ENCODE assay signal across 23 cellular contexts in genomic region chr1:81758213-81758612, GRCh38. TPM values are rescaled to one million over a fixed set of nuclear protein-coding genes. Genes with fewer than 3 reads are reported as not detected.
DNase-seq lines count a peak whose midpoint lies in the region; FAIRE-seq and TF ChIP-seq lines count a peak whose summit lies in the region.
"Had no signal": no experiment of that assay in that cellular context is flagged by ENCODE, and none has a peak within 500 bp of the region (broad histone marks: within the 10 kb centered on the region; RNA-seq: fewer than 3 reads in every experiment).

No MANE protein-coding gene starts in this region.

- no peak for TF ChIP-seq POLR2A in lower leg skin (IDR thresholded peaks at IDR 0.05)

- no peak overlapping the region for H3K4me2 ChIP-seq in GM23248 (ENCODE audit: unreplicated experiment)
- H3K4me2 ChIP-seq: GM23338, KMS-11 had no signal

- peak overlapping the region; percentile 21 for H3K4me3 ChIP-seq in adipocyte (ENCODE audit: low read length)
- no peak overlapping the region for H3K4me3 ChIP-seq in fibroblast of mammary gland (ENCODE audit: control insufficient read depth, low read depth, low read length)
- no peak overlapping the region for H3K4me3 ChIP-seq in GM23248
- H3K4me3 ChIP-seq in kidney (ENCODE audit: low read length in 2 of 2): no peak overlapping the region
- no peak overlapping the region for H3K4me3 ChIP-seq in lower leg skin (ENCODE audit: low read depth, poor library complexity, severe bottlenecking)
- H3K4me3 ChIP-seq: GM23338 had no signal

- H3K27me3 ChIP-seq in adipocyte (replicated peaks; ENCODE audit: control insufficient read depth, insufficient read depth, low read length): no peaks in the 10 kb centered on the region
- H3K27me3 ChIP-seq in GM23248 (replicated peaks; ENCODE audit: insufficient read depth): no peaks in the 10 kb centered on the region

- H3K27me3 Mint-ChIP-seq in nephron (ENCODE audit: low read depth): no peaks in the 10 kb centered on the region
- H3K27me3 Mint-ChIP-seq: CD8-positive, alpha-beta memory T cell had no signal

- H3K9me3 Mint-ChIP-seq in nephron: no peaks in the 10 kb centered on the region
- H3K9me3 Mint-ChIP-seq: GM23338 had no signal

- H3K27ac ChIP-seq in GM23248 (no peak overlapping the region), kidney (ENCODE audit: low read depth in 2 of 2, low read length in 2 of 2) (no peak overlapping the region)
- H3K27ac ChIP-seq: C4-2B, KMS-11 had no signal

- no peaks in the 10 kb centered on the region for H3K9me3 ChIP-seq in adipocyte (ENCODE audit: control insufficient read depth, low read length)
- H3K9me3 ChIP-seq in GM23248 (ENCODE audit: low read depth): no peaks in the 10 kb centered on the region
- H3K9me3 ChIP-seq in kidney (ENCODE audit: control insufficient read depth in 1 of 2, low read length in 2 of 2): no peaks in the 10 kb centered on the region

- peak overlapping the region in 2 of 3 experiments; percentile 35 to 88 for H3K27ac Mint-ChIP-seq in nephron
- H3K27ac Mint-ChIP-seq: CD8-positive, alpha-beta memory T cell; GM23338 had no signal

- no peaks in the 10 kb centered on the region for H3K36me3 ChIP-seq in adipocyte (ENCODE audit: control insufficient read depth, insufficient read depth, low read length, severe bottlenecking)
- no peaks in the 10 kb centered on the region for H3K36me3 ChIP-seq in GM23248 (ENCODE audit: low read depth)
- no peaks in the 10 kb centered on the region for H3K36me3 ChIP-seq in kidney (ENCODE audit: control insufficient read depth in 1 of 2, insufficient read depth in 2 of 2, low read length in 2 of 2)

- DNase-seq in NCI-H226 (peak; percentile 12), adipocyte (ENCODE audit: low read depth) (no peak), fibroblast of mammary gland (ENCODE audit: low read depth) (peak; percentile 15), GM23248 (no peak), kidney (no peak), lower leg skin (ENCODE audit: low spot score in 2 of 2) (no peak), NAMALWA (ENCODE audit: low spot score) (no peak)
- DNase-seq: Calu3; CD8-positive, alpha-beta memory T cell; DMS153; HCEC 1CT; MV-4-11; NCI-H1694 treated with DMSO at 0.1 percent for 48 hours; NCI-H2107; NCI-H526; Right ventricle myocardium superior had no signal

- TF ChIP-seq CTCF in fibroblast of mammary gland (conservative IDR thresholded peaks at IDR 0.05; ENCODE audit: control insufficient read depth, insufficient read depth, low read depth, low read length): no peak
- TF ChIP-seq CTCF in nephron (IDR thresholded peaks at IDR 0.05; ENCODE audit: unreplicated experiment in 3 of 3): no peak
- no peak for TF ChIP-seq CTCF in kidney (IDR thresholded peaks at IDR 0.05; ENCODE audit: borderline replicate concordance, extremely low read depth, insufficient read depth)
- TF ChIP-seq CTCF in lower leg skin (IDR thresholded peaks at IDR 0.05): no peak

- H3K4me3 Mint-ChIP-seq in nephron: peak overlapping the region in 1 of 3 experiments; percentile 6
- H3K4me3 Mint-ChIP-seq: CD8-positive, alpha-beta memory T cell; GM23338 had no signal

- 93 to 97% methylated on average over 2 of the region's 2 CpGs for WGBS in GM23248 (ENCODE audit: low coverage in 1 of 2, low lambda C conversion rate in 2 of 2, missing lambda C conversion rate in 2 of 2), 2 experiments
- WGBS in lower leg skin, 2 donors: 40 to 53% methylated on average over 2 of the region's 2 CpGs

- no peak overlapping the region for H3K9ac ChIP-seq in adipocyte (ENCODE audit: low read length)
- no peak overlapping the region for H3K9ac ChIP-seq in GM23248
- no peak overlapping the region for H3K9ac ChIP-seq in kidney (ENCODE audit: low read length in 2 of 2)
- H3K9ac ChIP-seq: KMS-11 had no signal

- H3K36me3 Mint-ChIP-seq in nephron (ENCODE audit: low read depth): no peaks in the 10 kb centered on the region
- H3K36me3 Mint-ChIP-seq: CD8-positive, alpha-beta memory T cell had no signal

- H3K4me1 ChIP-seq in adipocyte (ENCODE audit: control insufficient read depth, insufficient read depth, low read length) (peaks cover 23% of the 10 kb centered on the region), GM23248 (ENCODE audit: insufficient read depth) (peaks cover 18% of the 10 kb centered on the region), kidney (ENCODE audit: control insufficient read depth in 1 of 2, insufficient read depth in 1 of 2, low read depth in 1 of 2, low read length in 2 of 2) (no peaks in the 10 kb centered on the region)

- no peaks in the 10 kb centered on the region for H3K79me2 ChIP-seq in GM23248 (ENCODE audit: insufficient read depth)

- H4K20me1 ChIP-seq in GM23248 (ENCODE audit: insufficient read depth): no peaks in the 10 kb centered on the region

- H2AFZ ChIP-seq in GM23248: no peak overlapping the region; the same call in 1 of the 2 replicates
- H2AFZ ChIP-seq: GM23338 had no signal

- peaks cover 27% of the 10 kb centered on the region for H3K4me1 Mint-ChIP-seq in nephron
- H3K4me1 Mint-ChIP-seq: CD8-positive, alpha-beta memory T cell had no signal

- intact Hi-C loops in kidney (cut with DNase I) (no loop called here), lower leg skin (cut with DNase I; ENCODE audit: low total_unique reads) (no loop called here)

- in situ Hi-C loops in GM23248 (cut with MboI): loop anchor here (10.0 kb wide), 1 partner anchor 203 kb away; no protein-coding TSS in a partner anchor

- no peak for FAIRE-seq in kidney (lab: Jason Lieb, UNC)
- FAIRE-seq: A204.1, GM18507 had no signal

- H3F3A ChIP-seq in GM23248 (ENCODE audit: insufficient read depth): no peaks in the 10 kb centered on the region

- H3K9me2 ChIP-seq in GM23248 (ENCODE audit: insufficient read depth): no peaks in the 10 kb centered on the region

RNA-seq across cellular contexts. Expression of gene ADGRL2, which starts 42.5 kb away (rescaled TPM):
- 41.6 and 43.4 TPM in 2 replicates for total RNA-seq in GM23248 (2014; rRNA removed; shearing (Covaris generic))
- polyA plus RNA-seq in GM23248 (2016; fragmentation: Nextera tagmentation; extraction: Ambion mirVana) (12.3 and 15.6 TPM in 2 replicates), kidney (ENCODE audit: insufficient read depth, low read depth, low replicate concordance) (27.2 TPM)
- total RNA-seq in kidney (71.2 TPM), lower leg skin (10 to 100 TPM; 24.4 to 57.1 (median 45.4) TPM)
- total RNA-seq: CD8-positive, alpha-beta memory T cell; G401 had no signal
- polyA plus RNA-seq: CD8-positive, alpha-beta memory T cell had no signal

Comparison
In these comparisons a context has a peak if more than half of its experiments do, and no peak if none do; other contexts are left out.
1. DNase-seq: peak in NCI-H226 (single experiment) and fibroblast of mammary gland (single experiment); none in adipocyte (single experiment), GM23248 (single experiment), kidney (single experiment), lower leg skin (0 of 2) and NAMALWA (single experiment).